Comparison of ENCODE assay signal across 19 cellular contexts in the genomic region with DNA sequence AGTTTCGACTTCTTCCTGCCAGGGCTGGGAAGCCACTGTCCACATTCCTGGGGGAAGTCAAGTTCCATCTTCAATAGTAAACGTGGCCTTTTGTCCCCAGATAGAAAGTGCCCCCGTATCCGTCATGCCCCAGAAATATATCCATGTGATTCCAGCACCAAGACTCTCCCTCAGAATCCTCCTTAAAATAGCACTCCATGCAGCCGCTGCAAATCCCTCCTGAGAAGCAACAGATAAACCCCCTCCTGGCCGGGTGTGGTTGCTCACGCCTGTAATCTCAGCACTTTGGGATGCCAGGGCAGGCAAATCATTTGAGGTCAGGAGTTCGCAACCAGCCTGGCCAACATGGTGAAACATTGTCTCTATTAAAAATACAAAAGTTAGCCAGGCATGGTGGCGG.
"Had no signal": no experiment of that assay in that cellular context is flagged by ENCODE, and none has a peak within 500 bp of the region (broad histone marks: within the 10 kb centered on the region; RNA-seq: fewer than 3 reads in every experiment).

No MANE protein-coding gene starts in this region.

- H3K27ac Mint-ChIP-seq: activated CD4-positive, alpha-beta memory T cell treated with anti-CD3 and anti-CD28 coated beads for 36 hours; activated naive CD8-positive, alpha-beta T cell treated with anti-CD3 and anti-CD28 coated beads for 36 hours; mesothelial cell of epicardium; stimulated activated naive B cell treated with anti-CD40 and anti-IgM and Interleukin-4, amounts not matched to agents 10 μg/mL and 1 μg/mL and 100 μg/mL, for 72 hours; T-helper 1 cell treated with Interleukin-12 subunit alpha and Interleukin-12 subunit beta and Interleukin-4 antibody, amounts not matched to agents 30 μg/mL and 1 μg/mL, for 36 hours had no signal

- H3K36me3 ChIP-seq: transverse colon, vagina had no signal

- H3K4me1 ChIP-seq: transverse colon had no signal

- DNase-seq: activated CD4-positive, alpha-beta memory T cell treated with anti-CD3 and anti-CD28 coated beads for 36 hours; activated CD4-positive, alpha-beta T cell treated with anti-CD3 and anti-CD28 coated beads for 4 hours; activated CD4-positive, CD25-positive, alpha-beta regulatory T cell; activated naive CD4-positive, alpha-beta T cell treated with Interleukin-2 at 50 U/mL for 16 hours; activated naive CD8-positive, alpha-beta T cell treated with anti-CD3 and anti-CD28 coated beads for 36 hours; activated T-cell treated with anti-CD3 and anti-CD28 coated beads, Interleukin-2, amount 50 U/mL, for 48 hours; cerebellar nuclear complex; mammary epithelial cell; nucleus accumbens; stimulated activated CD4-positive, alpha-beta T cell treated with anti-CD3 and anti-CD28 coated beads, Interleukin-2, amount 100 ng/mL, for 48 hours; stimulated activated CD8-positive, alpha-beta memory T cell treated with anti-CD3 and anti-CD28 coated beads, Interleukin-4, amount 100 ng/mL, for 48 hours; stimulated activated naive B cell treated with anti-CD40 and anti-IgM and Interleukin-4, amounts not matched to agents 10 μg/mL and 1 μg/mL and 100 μg/mL, for 72 hours; T1000; transverse colon had no signal

- H3K27ac ChIP-seq: transverse colon, vagina had no signal

- H3K36me3 Mint-ChIP-seq: activated CD4-positive, alpha-beta memory T cell treated with anti-CD3 and anti-CD28 coated beads for 36 hours; activated naive CD8-positive, alpha-beta T cell treated with anti-CD3 and anti-CD28 coated beads for 36 hours; mesothelial cell of epicardium; stimulated activated naive B cell treated with anti-CD40 and anti-IgM and Interleukin-4, amounts not matched to agents 10 μg/mL and 1 μg/mL and 100 μg/mL, for 72 hours had no signal

- H3K9me3 ChIP-seq: transverse colon, vagina had no signal

- H3K9me3 Mint-ChIP-seq: mesothelial cell of epicardium had no signal

- H3K4me3 Mint-ChIP-seq: activated CD4-positive, alpha-beta memory T cell treated with anti-CD3 and anti-CD28 coated beads for 36 hours; activated naive CD8-positive, alpha-beta T cell treated with anti-CD3 and anti-CD28 coated beads for 36 hours; mesothelial cell of epicardium; stimulated activated naive B cell treated with anti-CD40 and anti-IgM and Interleukin-4, amounts not matched to agents 10 μg/mL and 1 μg/mL and 100 μg/mL, for 72 hours; T-helper 1 cell treated with Interleukin-12 subunit alpha and Interleukin-12 subunit beta and Interleukin-4 antibody, amounts not matched to agents 30 μg/mL and 1 μg/mL, for 36 hours had no signal

- H3K4me1 Mint-ChIP-seq: activated naive CD8-positive, alpha-beta T cell treated with anti-CD3 and anti-CD28 coated beads for 36 hours; stimulated activated naive B cell treated with anti-CD40 and anti-IgM and Interleukin-4, amounts not matched to agents 10 μg/mL and 1 μg/mL and 100 μg/mL, for 72 hours had no signal

- ATAC-seq: left lobe of liver; sciatic nerve; stimulated activated naive B cell treated with anti-CD40 and anti-IgM and Interleukin-4, amounts not matched to agents 10 μg/mL and 1 μg/mL and 100 μg/mL, for 72 hours had no signal

- H3K4me3 ChIP-seq: transverse colon, vagina had no signal

- H3K27me3 ChIP-seq: vagina had no signal
